14 cellular contexts compared by ENCODE assay signal in the genomic region with DNA sequence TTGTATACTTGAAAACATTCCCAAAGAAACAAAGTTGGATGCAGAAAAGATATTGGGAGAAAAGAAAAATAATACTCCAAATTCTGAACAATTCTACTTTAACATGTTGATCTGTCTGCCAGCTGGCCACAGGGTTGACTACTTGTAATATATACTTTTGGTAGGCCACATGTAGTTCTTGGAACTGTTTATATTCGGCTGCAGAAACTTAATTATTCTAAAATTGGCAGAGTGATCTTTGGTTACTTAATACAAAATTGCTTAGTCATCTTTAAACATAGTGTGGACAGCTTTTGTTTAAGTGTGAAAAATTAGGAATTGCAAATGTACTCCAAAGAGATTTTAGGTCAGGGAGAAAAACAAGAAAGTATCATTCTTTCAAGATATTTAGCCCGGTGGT.
DNase-seq lines count a peak whose midpoint lies in the region; ATAC-seq and TF ChIP-seq lines count a peak whose summit lies in the region.
"Had no signal": no experiment of that assay in that cellular context is flagged by ENCODE, and none has a peak within 500 bp of the region (broad histone marks: within the 10 kb centered on the region; RNA-seq: fewer than 3 reads in every experiment).

No MANE protein-coding gene starts in this region.

- ATAC-seq in GM19328 (IDR thresholded peaks at IDR 0.05; ENCODE audit: unreplicated experiment), result no peak
- ATAC-seq: activated T-helper 17 cell treated with anti-CD3 and anti-CD28 coated beads, Interleukin-2, amount 50 U/mL, for 72 hours had no signal

- DNase-seq in activated naive CD4-positive, alpha-beta T cell treated with anti-CD3 and anti-CD28 coated beads, Interleukin-2, amount 10 ng/mL, durations not matched to agents 7 days and 5 days, result no peak
- no peak for DNase-seq in activated naive CD4-positive, alpha-beta T cell (lab: John Stamatoyannopoulos, UW)
- no peak for DNase-seq in caudate nucleus (lab: John Stamatoyannopoulos, UW)
- DNase-seq in mesendoderm, result no peak
- DNase-seq in transverse colon, result no peak
- no peak for DNase-seq in GM10266 (ENCODE audit: extremely low spot score)
- DNase-seq in stimulated activated CD4-positive, alpha-beta T cell treated with anti-CD3 and anti-CD28 coated beads, Interleukin-2, amount 100 ng/mL, for 48 hours, result no peak
- DNase-seq: H7, NCI-H1105 treated with DMSO at 0.1 percent for 48 hours, NCI-H69 had no signal

- H2BK120ac ChIP-seq in mesendoderm (ENCODE audit: low read depth, low read length), result no peak overlapping the region

- H3K4me1 Mint-ChIP-seq in activated naive CD4-positive, alpha-beta T cell treated with anti-CD3 and anti-CD28 coated beads, Interleukin-2, amount 10 ng/mL, durations not matched to agents 7 days and 5 days, result peaks cover 44% of the 10 kb centered on the region
- H3K4me1 Mint-ChIP-seq: activated T-helper 17 cell treated with anti-CD3 and anti-CD28 coated beads, Interleukin-2, amount 50 U/mL, for 72 hours had no signal

- H3K27me3 ChIP-seq in mesendoderm (ENCODE audit: insufficient read depth, low read length, poor library complexity), result no peaks in the 10 kb centered on the region
- no peaks in the 10 kb centered on the region for H3K27me3 ChIP-seq in transverse colon

- H3K79me2 ChIP-seq in mesendoderm (ENCODE audit: control insufficient read depth, insufficient read depth, low read length), result peaks cover 27% of the 10 kb centered on the region

- intact Hi-C loops in transverse colon (cut with DNase I; ENCODE audit: low total_unique reads), result no loop called here

- no CpG with 5 or more reads among the region's 2 CpGs for WGBS in mesendoderm (ENCODE audit: extremely low coverage, insufficient coverage, low lambda C conversion rate)
- 37 to 65% methylated on average over 2 of the region's 2 CpGs for WGBS in transverse colon (ENCODE audit: low coverage in 1 of 2), 2 donors

- no peak overlapping the region for H2BK15ac ChIP-seq in mesendoderm (replicated peaks; ENCODE audit: low read depth)

- H3K27ac Mint-ChIP-seq in activated naive CD4-positive, alpha-beta T cell treated with anti-CD3 and anti-CD28 coated beads, Interleukin-2, amount 10 ng/mL, durations not matched to agents 7 days and 5 days, result peak overlapping the region; percentile 84
- H3K27ac Mint-ChIP-seq: activated T-helper 17 cell treated with anti-CD3 and anti-CD28 coated beads, Interleukin-2, amount 50 U/mL, for 72 hours; progenitor cell of endocrine pancreas had no signal

- H3K9ac ChIP-seq in mesendoderm (ENCODE audit: low read length), result no peak overlapping the region

- CTCF ChIA-PET in activated naive CD4-positive, alpha-beta T cell treated with anti-CD3 and anti-CD28 coated beads, Interleukin-2, amount 10 ng/mL, durations not matched to agents 7 days and 5 days (lab: Charles Lee), result interaction anchor here (0.8 kb wide), 1 partner anchor 8 kb away, joined by 4 read pairs; no protein-coding TSS in a partner anchor

- H3K4me3 ChIP-seq in mesendoderm (ENCODE audit: low read length), result no peak overlapping the region
- H3K4me3 ChIP-seq in transverse colon, result no peak overlapping the region

- peaks cover 36% of the 10 kb centered on the region for H3K36me3 Mint-ChIP-seq in activated naive CD4-positive, alpha-beta T cell treated with anti-CD3 and anti-CD28 coated beads, Interleukin-2, amount 10 ng/mL, durations not matched to agents 7 days and 5 days

- TF ChIP-seq CTCF in transverse colon (IDR thresholded peaks at IDR 0.05) (no peak), GM10266 (IDR thresholded peaks at IDR 0.05; ENCODE audit: control insufficient read depth, insufficient read depth, low read depth, missing control alignments) (no peak)

- H3K18ac ChIP-seq in mesendoderm (ENCODE audit: low read length), result peak overlapping the region; percentile 54

- H3K4me2 ChIP-seq in mesendoderm (ENCODE audit: low read length), result no peak overlapping the region

- no peak overlapping the region for H2BK5ac ChIP-seq in mesendoderm (ENCODE audit: low read length)

- H3K4me1 ChIP-seq in mesendoderm (ENCODE audit: control insufficient read depth, low read depth, low read length), result peaks cover 5% of the 10 kb centered on the region
- peaks cover 16 to 58% (median 24%) of the 10 kb centered on the region in 4 donors for H3K4me1 ChIP-seq in transverse colon

- H3K9me3 ChIP-seq in transverse colon, result no peaks in the 10 kb centered on the region

- H4K8ac ChIP-seq in mesendoderm (ENCODE audit: low read depth, low read length), result no peak overlapping the region

- no peak overlapping the region for H3K56ac ChIP-seq in mesendoderm (ENCODE audit: low read length)

- no peak overlapping the region for H3K4me3 Mint-ChIP-seq in activated naive CD4-positive, alpha-beta T cell treated with anti-CD3 and anti-CD28 coated beads, Interleukin-2, amount 10 ng/mL, durations not matched to agents 7 days and 5 days
- H3K4me3 Mint-ChIP-seq: activated T-helper 17 cell treated with anti-CD3 and anti-CD28 coated beads, Interleukin-2, amount 50 U/mL, for 72 hours had no signal

- no peak overlapping the region for H3K4ac ChIP-seq in mesendoderm (ENCODE audit: low read depth, low read length)

- H3K9me3 Mint-ChIP-seq in activated naive CD4-positive, alpha-beta T cell treated with anti-CD3 and anti-CD28 coated beads, Interleukin-2, amount 10 ng/mL, durations not matched to agents 7 days and 5 days, result peaks cover 15% of the 10 kb centered on the region
- H3K9me3 Mint-ChIP-seq: type B pancreatic cell had no signal

- in situ Hi-C loops in transverse colon (cut with MboI; ENCODE audit: low pct_ligation_motif_present in 1 of 4, low pct_unique_long_range_greater_than_20kb in 1 of 4, low sequenced_read_pairs in 3 of 4), result no loop called here

- H2AK5ac ChIP-seq in mesendoderm (ENCODE audit: low read length), result no peak overlapping the region

- H3K36me3 ChIP-seq in mesendoderm (ENCODE audit: control insufficient read depth, insufficient read depth, low read length) (no peaks in the 10 kb centered on the region), transverse colon (no peaks in the 10 kb centered on the region)

- TF ChIP-seq EP300 in transverse colon (IDR thresholded peaks at IDR 0.05; ENCODE audit: low read depth), result no peak

- no peaks in the 10 kb centered on the region for H3K27me3 Mint-ChIP-seq in activated naive CD4-positive, alpha-beta T cell treated with anti-CD3 and anti-CD28 coated beads, Interleukin-2, amount 10 ng/mL, durations not matched to agents 7 days and 5 days
- H3K27me3 Mint-ChIP-seq: progenitor cell of endocrine pancreas, type B pancreatic cell had no signal

- H3K23ac ChIP-seq in mesendoderm (ENCODE audit: low read length), result no peak overlapping the region

- H4K5ac ChIP-seq in mesendoderm (ENCODE audit: low read length), result no peak overlapping the region

- peak overlapping the region; percentile 2 for H3K27ac ChIP-seq in caudate nucleus (ENCODE audit: low read depth, low read length)
- no peak overlapping the region for H3K27ac ChIP-seq in mesendoderm (ENCODE audit: low read depth, low read length)
- H3K27ac ChIP-seq in transverse colon, result peak overlapping the region; percentile 70 to 73 (median 72)

- peaks cover 4% of the 10 kb centered on the region for H3K79me1 ChIP-seq in mesendoderm (ENCODE audit: low read length)

- TF ChIP-seq POLR2A in transverse colon (IDR thresholded peaks at IDR 0.05), result no peak
